12 cellular contexts compared by ENCODE assay signal in the genomic region with DNA sequence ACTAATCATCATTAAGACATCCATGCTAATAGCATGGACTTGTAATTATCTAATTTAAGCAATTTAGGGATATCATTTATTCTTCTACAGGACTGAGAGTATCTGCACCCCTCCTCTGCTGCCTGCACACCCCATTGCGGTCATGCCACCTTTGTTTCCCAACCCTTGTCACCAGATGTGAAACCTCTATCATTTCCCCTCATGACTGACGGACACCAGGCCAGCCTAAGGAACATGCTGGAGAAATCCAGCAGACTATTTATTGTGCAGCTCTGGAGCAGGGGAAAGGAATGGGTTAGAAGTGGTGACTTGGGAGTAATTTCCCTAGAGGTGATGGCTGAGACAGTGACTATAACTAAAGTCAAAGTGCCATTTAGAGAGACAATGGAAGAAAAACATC. TPM values are rescaled to one million over a fixed set of nuclear protein-coding genes. Genes with fewer than 3 reads are reported as not detected.
DNase-seq lines count a peak whose midpoint lies in the region; ATAC-seq and TF ChIP-seq lines count a peak whose summit lies in the region.
"Had no signal": no experiment of that assay in that cellular context is flagged by ENCODE, and none has a peak within 500 bp of the region (broad histone marks: within the 10 kb centered on the region; RNA-seq: fewer than 3 reads in every experiment).

No MANE protein-coding gene starts in this region.

- POLR2A ChIA-PET in CD4-positive, alpha-beta T cell (lab: Charles Lee), result interaction anchor here (0.9 to 2.9 kb wide), 12 partner anchors 11 to 138 kb away, joined by 3 to 20 read pairs (median 5); a partner anchor contains a TSS

- H3K9me3 Mint-ChIP-seq in CD4-positive, alpha-beta T cell, result peaks cover 3% of the 10 kb centered on the region
- peaks cover 8% of the 10 kb centered on the region for H3K9me3 Mint-ChIP-seq in central memory CD8-positive, alpha-beta T cell
- no peaks in the 10 kb centered on the region for H3K9me3 Mint-ChIP-seq in natural killer cell treated with Interleukin-12 subunit alpha and Interleukin-12 subunit beta and Interleukin-15 and Interleukin-18, amount 100 ng/mL, for 72 hours

- ATAC-seq in CD4-positive, alpha-beta T cell (ENCODE audit: poor library complexity), result no peak
- ATAC-seq in HG02973 (IDR thresholded peaks at IDR 0.05; ENCODE audit: unreplicated experiment) (peak; percentile 15), HG03342 (IDR thresholded peaks at IDR 0.05; ENCODE audit: unreplicated experiment) (no peak)
- ATAC-seq in central memory CD8-positive, alpha-beta T cell (replicated peaks; ENCODE audit: extremely low read depth, poor library complexity, severe bottlenecking), result no peak
- no peak for ATAC-seq in natural killer cell treated with Interleukin-12 subunit alpha and Interleukin-12 subunit beta and Interleukin-15 and Interleukin-18, amount 100 ng/mL, for 72 hours

- H3K4me3 Mint-ChIP-seq in CD4-positive, alpha-beta T cell, result peak overlapping the region; percentile 53
- peak overlapping the region; percentile 68 for H3K4me3 Mint-ChIP-seq in central memory CD8-positive, alpha-beta T cell
- H3K4me3 Mint-ChIP-seq in natural killer cell treated with Interleukin-12 subunit alpha and Interleukin-12 subunit beta and Interleukin-15 and Interleukin-18, amount 100 ng/mL, for 72 hours, result peak overlapping the region; percentile 61

- H3K27ac Mint-ChIP-seq in CD4-positive, alpha-beta T cell, result peak overlapping the region; percentile 87
- peak overlapping the region; percentile 95 for H3K27ac Mint-ChIP-seq in central memory CD8-positive, alpha-beta T cell (ENCODE audit: low read depth)
- H3K27ac Mint-ChIP-seq in natural killer cell treated with Interleukin-12 subunit alpha and Interleukin-12 subunit beta and Interleukin-15 and Interleukin-18, amount 100 ng/mL, for 72 hours, result peak overlapping the region; percentile 78 to 85

- no peaks in the 10 kb centered on the region for H3K27me3 ChIP-seq in CD4-positive, alpha-beta T cell (ENCODE audit: control insufficient read depth, insufficient read depth, low read length)

- DNase-seq in CD4-positive, alpha-beta T cell, result no peak
- no peak for DNase-seq in central memory CD8-positive, alpha-beta T cell (ENCODE audit: low spot score in 2 of 2)
- no peak for DNase-seq in natural killer cell treated with Interleukin-12 subunit alpha and Interleukin-12 subunit beta and Interleukin-15 and Interleukin-18, amount 100 ng/mL, for 72 hours (ENCODE audit: low spot score)
- DNase-seq in anterior cingulate cortex (lab: John Stamatoyannopoulos, UW), result no peak
- no peak for DNase-seq in effector CD4-positive, alpha-beta T cell
- no peak for DNase-seq in HPDE6-E6E7 (ENCODE audit: extremely low spot score)
- DNase-seq: DMS53, Karpas-422, NCI-H2171 had no signal

- TF ChIP-seq CTCF in CD4-positive, alpha-beta T cell (IDR thresholded peaks at IDR 0.05), result no peak

- H3K4me1 Mint-ChIP-seq in CD4-positive, alpha-beta T cell (ENCODE audit: low read depth), result peaks cover 40% of the 10 kb centered on the region
- H3K4me1 Mint-ChIP-seq in central memory CD8-positive, alpha-beta T cell, result peaks cover 23% of the 10 kb centered on the region
- H3K4me1 Mint-ChIP-seq in natural killer cell treated with Interleukin-12 subunit alpha and Interleukin-12 subunit beta and Interleukin-15 and Interleukin-18, amount 100 ng/mL, for 72 hours (ENCODE audit: low read depth in 2 of 2), result peaks cover 20 to 21% of the 10 kb centered on the region in 2 donors

- H3K36me3 Mint-ChIP-seq in CD4-positive, alpha-beta T cell (ENCODE audit: low read depth), result peaks cover 40% of the 10 kb centered on the region
- H3K36me3 Mint-ChIP-seq in central memory CD8-positive, alpha-beta T cell (ENCODE audit: insufficient read depth), result peaks cover 23% of the 10 kb centered on the region
- H3K36me3 Mint-ChIP-seq in natural killer cell treated with Interleukin-12 subunit alpha and Interleukin-12 subunit beta and Interleukin-15 and Interleukin-18, amount 100 ng/mL, for 72 hours, result peaks cover 15% of the 10 kb centered on the region

- no peaks in the 10 kb centered on the region for H3K9me3 ChIP-seq in CD4-positive, alpha-beta T cell (ENCODE audit: control insufficient read depth, low read length)

- intact Hi-C loops in CD4-positive, alpha-beta T cell (cut with DNase I, micrococcal nuclease), result loop anchor here in 1 of 2 experiments (5.0 kb wide), 1 partner anchor 95 kb away; no protein-coding TSS in a partner anchor

- CTCF ChIA-PET in CD4-positive, alpha-beta T cell (lab: Charles Lee), result interaction anchor here (1.0 kb wide), 1 partner anchor 18 kb away, joined by 4 read pairs; no protein-coding TSS in a partner anchor

- H3K27ac ChIP-seq in CD4-positive, alpha-beta T cell (ENCODE audit: low read depth, low read length), result peak overlapping the region; percentile 7
- H3K27ac ChIP-seq: RWPE1 had no signal

- H3K27me3 Mint-ChIP-seq in CD4-positive, alpha-beta T cell, result no peaks in the 10 kb centered on the region
- no peaks in the 10 kb centered on the region for H3K27me3 Mint-ChIP-seq in central memory CD8-positive, alpha-beta T cell
- no peaks in the 10 kb centered on the region for H3K27me3 Mint-ChIP-seq in natural killer cell treated with Interleukin-12 subunit alpha and Interleukin-12 subunit beta and Interleukin-15 and Interleukin-18, amount 100 ng/mL, for 72 hours

RNA-seq across cellular contexts. Expression of a gene that starts 40.7 kb away (rescaled TPM):
- 10 to 100 TPM; 42.1 to 44.0 TPM for total RNA-seq in CD4-positive, alpha-beta T cell
- 10 to 100 TPM; 14.8 to 19.0 TPM for total RNA-seq in natural killer cell treated with Interleukin-12 subunit alpha and Interleukin-12 subunit beta and Interleukin-15 and Interleukin-18, amount 100 ng/mL, for 72 hours
